Comparison of ENCODE assay signal across 1 cellular context in the genomic region with DNA sequence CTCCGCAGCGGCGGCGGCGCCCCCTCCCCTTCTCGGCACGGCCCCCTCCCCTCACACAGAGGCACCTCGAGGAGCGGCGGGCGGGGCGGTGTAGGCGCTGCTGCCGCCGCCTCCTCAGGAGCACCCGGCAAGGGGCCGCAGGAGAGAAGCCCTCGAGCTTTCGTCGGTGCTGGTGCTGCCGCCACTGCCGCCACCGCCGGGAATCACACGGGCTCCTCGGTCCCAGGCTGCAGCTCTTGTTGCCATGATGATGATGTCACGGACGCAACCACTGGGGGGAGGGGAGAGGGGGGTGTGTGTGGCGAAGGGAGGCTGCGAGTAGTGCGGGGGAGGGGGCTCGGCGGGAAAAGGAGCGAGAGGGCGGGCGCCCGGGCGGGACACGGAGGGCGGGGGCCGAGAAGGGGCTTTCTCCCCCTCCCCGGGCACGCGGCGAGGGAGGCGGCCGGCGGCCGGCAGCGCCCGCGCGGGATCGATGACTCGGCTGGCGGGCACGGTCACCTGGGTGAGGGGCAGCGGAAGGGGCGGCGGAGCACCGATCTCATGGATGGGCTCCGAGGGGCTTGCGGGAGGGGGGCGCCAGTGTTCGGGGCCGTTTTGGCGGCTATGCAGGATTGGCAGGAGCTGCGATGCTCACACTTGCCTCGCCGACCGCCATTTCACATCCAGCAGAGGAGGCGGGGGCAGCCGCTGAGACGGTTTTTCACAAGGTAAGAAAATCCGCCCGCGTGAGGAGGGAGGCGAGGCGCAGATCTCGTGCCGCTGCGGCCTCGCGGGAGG.
A peak's percentile ranks its signal among the peaks of the same experiment; 100 is the strongest.
TF ChIP-seq lines count a peak whose summit lies in the region.

A gene with protein sequence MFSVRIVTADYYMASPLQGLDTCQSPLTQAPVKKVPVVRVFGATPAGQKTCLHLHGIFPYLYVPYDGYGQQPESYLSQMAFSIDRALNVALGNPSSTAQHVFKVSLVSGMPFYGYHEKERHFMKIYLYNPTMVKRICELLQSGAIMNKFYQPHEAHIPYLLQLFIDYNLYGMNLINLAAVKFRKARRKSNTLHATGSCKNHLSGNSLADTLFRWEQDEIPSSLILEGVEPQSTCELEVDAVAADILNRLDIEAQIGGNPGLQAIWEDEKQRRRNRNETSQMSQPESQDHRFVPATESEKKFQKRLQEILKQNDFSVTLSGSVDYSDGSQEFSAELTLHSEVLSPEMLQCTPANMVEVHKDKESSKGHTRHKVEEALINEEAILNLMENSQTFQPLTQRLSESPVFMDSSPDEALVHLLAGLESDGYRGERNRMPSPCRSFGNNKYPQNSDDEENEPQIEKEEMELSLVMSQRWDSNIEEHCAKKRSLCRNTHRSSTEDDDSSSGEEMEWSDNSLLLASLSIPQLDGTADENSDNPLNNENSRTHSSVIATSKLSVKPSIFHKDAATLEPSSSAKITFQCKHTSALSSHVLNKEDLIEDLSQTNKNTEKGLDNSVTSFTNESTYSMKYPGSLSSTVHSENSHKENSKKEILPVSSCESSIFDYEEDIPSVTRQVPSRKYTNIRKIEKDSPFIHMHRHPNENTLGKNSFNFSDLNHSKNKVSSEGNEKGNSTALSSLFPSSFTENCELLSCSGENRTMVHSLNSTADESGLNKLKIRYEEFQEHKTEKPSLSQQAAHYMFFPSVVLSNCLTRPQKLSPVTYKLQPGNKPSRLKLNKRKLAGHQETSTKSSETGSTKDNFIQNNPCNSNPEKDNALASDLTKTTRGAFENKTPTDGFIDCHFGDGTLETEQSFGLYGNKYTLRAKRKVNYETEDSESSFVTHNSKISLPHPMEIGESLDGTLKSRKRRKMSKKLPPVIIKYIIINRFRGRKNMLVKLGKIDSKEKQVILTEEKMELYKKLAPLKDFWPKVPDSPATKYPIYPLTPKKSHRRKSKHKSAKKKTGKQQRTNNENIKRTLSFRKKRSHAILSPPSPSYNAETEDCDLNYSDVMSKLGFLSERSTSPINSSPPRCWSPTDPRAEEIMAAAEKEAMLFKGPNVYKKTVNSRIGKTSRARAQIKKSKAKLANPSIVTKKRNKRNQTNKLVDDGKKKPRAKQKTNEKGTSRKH (N-terminal part only) (minus strand): TSS at position 260 of the 777 bp plus-strand sequence. CDS start 330 bp downstream, outside the sequence.

TF ChIP-seq in H1, 55 proteins besides CTCF, POLR2A, EP300 and RAD21 (continued from another document):
- TF ChIP-seq RFX5 (IDR thresholded peaks at IDR 0.05; ENCODE audit: borderline replicate concordance, low read depth, low read length), result peak; percentile 58; the same call in 1 of the 2 replicates
- TF ChIP-seq FOSL1 (IDR thresholded peaks at IDR 0.05; ENCODE audit: insufficient read depth, low read depth, low read length), result no peak
- no peak for TF ChIP-seq SIRT6 (IDR thresholded peaks at IDR 0.05; ENCODE audit: low read length)
- peak; percentile 80; the same call in 1 of the 2 replicates for TF ChIP-seq CHD2 (IDR thresholded peaks at IDR 0.05; ENCODE audit: low read length)
- no peak for TF ChIP-seq SP1 (IDR thresholded peaks at IDR 0.05; ENCODE audit: low read depth, low read length)
- peak; percentile 77 for TF ChIP-seq TBP (IDR thresholded peaks at IDR 0.05; ENCODE audit: low read depth, low read length)
- TF ChIP-seq SUZ12 (IDR thresholded peaks at IDR 0.05; ENCODE audit: low read length), result no peak
- TF ChIP-seq JUND (IDR thresholded peaks at IDR 0.05; ENCODE audit: low read length), result peak; percentile 48; the same call in 1 of the 2 replicates
- no peak for TF ChIP-seq KDM5A (IDR thresholded peaks at IDR 0.05; ENCODE audit: low read length)
- TF ChIP-seq ZNF274 (IDR thresholded peaks at IDR 0.05; ENCODE audit: borderline replicate concordance, extremely low read depth, low read length), result no peak
- peak; percentile 58 for TF ChIP-seq BRCA1 (IDR thresholded peaks at IDR 0.05; ENCODE audit: low read depth, low read length)
- 0 out of 4 replicates have a peak, but pooled peaks of 1 of the 2 experiments have one; percentile 12 for TF ChIP-seq SIN3A (conservative IDR thresholded peaks at IDR 0.05 in 1 of 2, IDR thresholded peaks at IDR 0.05 in 1 of 2; ENCODE audit: low read depth in 1 of 2, low read length in 2 of 2)
- peak; percentile 73 for TF ChIP-seq TAF7 (optimal IDR thresholded peaks at IDR 0.05; ENCODE audit: borderline replicate concordance, low read depth, low read length)
- TF ChIP-seq, protein P1, sequence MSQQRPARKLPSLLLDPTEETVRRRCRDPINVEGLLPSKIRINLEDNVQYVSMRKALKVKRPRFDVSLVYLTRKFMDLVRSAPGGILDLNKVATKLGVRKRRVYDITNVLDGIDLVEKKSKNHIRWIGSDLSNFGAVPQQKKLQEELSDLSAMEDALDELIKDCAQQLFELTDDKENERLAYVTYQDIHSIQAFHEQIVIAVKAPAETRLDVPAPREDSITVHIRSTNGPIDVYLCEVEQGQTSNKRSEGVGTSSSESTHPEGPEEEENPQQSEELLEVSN (IDR thresholded peaks at IDR 0.05), result peak; percentile 58
- TF ChIP-seq YY1 (IDR thresholded peaks at IDR 0.05; ENCODE audit: low read depth, low read length), result peak; percentile 22; the same call in 1 of the 2 replicates
- TF ChIP-seq CREB1 (IDR thresholded peaks at IDR 0.05), result peak; percentile 82
- TF ChIP-seq TAF1 (IDR thresholded peaks at IDR 0.05; ENCODE audit: low read depth, low read length), result peak; percentile 74
- TF ChIP-seq MAX (IDR thresholded peaks at IDR 0.05), result peak; percentile 63; the same call in 1 of the 2 replicates
- peak; percentile 71; the same call in 1 of the 2 replicates for TF ChIP-seq POLR2AphosphoS5 (IDR thresholded peaks at IDR 0.05; ENCODE audit: low read depth, low read length)
- TF ChIP-seq USF2 (IDR thresholded peaks at IDR 0.05; ENCODE audit: low read length), result 0 out of 2 replicates have a peak, but pooled peaks have one; percentile 33
- no peak for TF ChIP-seq KDM1A (IDR thresholded peaks at IDR 0.05; ENCODE audit: borderline replicate concordance, low read length)
- TF ChIP-seq SRF (IDR thresholded peaks at IDR 0.05; ENCODE audit: low read depth, low read length), result peak; percentile 92
- peak; percentile 94 for TF ChIP-seq ASH2L (IDR thresholded peaks at IDR 0.05; ENCODE audit: low read length)
- TF ChIP-seq PHF8 (conservative IDR thresholded peaks at IDR 0.05; ENCODE audit: low read depth, low read length), result peak; percentile 80
- TF ChIP-seq RBBP5 (IDR thresholded peaks at IDR 0.05; ENCODE audit: borderline replicate concordance, low read depth, low read length), result peak; percentile 82; the same call in 1 of the 2 replicates
- 0 out of 2 replicates have a peak, but pooled peaks have one; percentile 36 for TF ChIP-seq GTF2F1 (IDR thresholded peaks at IDR 0.05; ENCODE audit: borderline replicate concordance, low read depth, low read length)
- no peak for TF ChIP-seq CTBP2 (IDR thresholded peaks at IDR 0.05; ENCODE audit: borderline replicate concordance, insufficient read depth, insufficient read length, low read length)
- TF ChIP-seq SP2 (IDR thresholded peaks at IDR 0.05; ENCODE audit: low read length), result no peak
- 0 out of 4 replicates have a peak, but pooled peaks of 1 of the 2 experiments have one; percentile 9 for TF ChIP-seq HDAC2 (IDR thresholded peaks at IDR 0.05; ENCODE audit: borderline replicate concordance in 1 of 2, low read depth in 2 of 2, low read length in 2 of 2)
- TF ChIP-seq TEAD4 (IDR thresholded peaks at IDR 0.05; ENCODE audit: low read depth, low read length), result no peak
- TF ChIP-seq HDAC6 (IDR thresholded peaks at IDR 0.05; ENCODE audit: low read depth, low read length), result no peak
- TF ChIP-seq POU5F1 (IDR thresholded peaks at IDR 0.05; ENCODE audit: low read depth, low read length), result no peak
- TF ChIP-seq EGR1 (IDR thresholded peaks at IDR 0.05; ENCODE audit: borderline replicate concordance, low read depth, low read length), result no peak
- no peak for TF ChIP-seq ATF2 (IDR thresholded peaks at IDR 0.05; ENCODE audit: low read length)
